8 cellular contexts compared by ENCODE assay signal in the genomic region with DNA sequence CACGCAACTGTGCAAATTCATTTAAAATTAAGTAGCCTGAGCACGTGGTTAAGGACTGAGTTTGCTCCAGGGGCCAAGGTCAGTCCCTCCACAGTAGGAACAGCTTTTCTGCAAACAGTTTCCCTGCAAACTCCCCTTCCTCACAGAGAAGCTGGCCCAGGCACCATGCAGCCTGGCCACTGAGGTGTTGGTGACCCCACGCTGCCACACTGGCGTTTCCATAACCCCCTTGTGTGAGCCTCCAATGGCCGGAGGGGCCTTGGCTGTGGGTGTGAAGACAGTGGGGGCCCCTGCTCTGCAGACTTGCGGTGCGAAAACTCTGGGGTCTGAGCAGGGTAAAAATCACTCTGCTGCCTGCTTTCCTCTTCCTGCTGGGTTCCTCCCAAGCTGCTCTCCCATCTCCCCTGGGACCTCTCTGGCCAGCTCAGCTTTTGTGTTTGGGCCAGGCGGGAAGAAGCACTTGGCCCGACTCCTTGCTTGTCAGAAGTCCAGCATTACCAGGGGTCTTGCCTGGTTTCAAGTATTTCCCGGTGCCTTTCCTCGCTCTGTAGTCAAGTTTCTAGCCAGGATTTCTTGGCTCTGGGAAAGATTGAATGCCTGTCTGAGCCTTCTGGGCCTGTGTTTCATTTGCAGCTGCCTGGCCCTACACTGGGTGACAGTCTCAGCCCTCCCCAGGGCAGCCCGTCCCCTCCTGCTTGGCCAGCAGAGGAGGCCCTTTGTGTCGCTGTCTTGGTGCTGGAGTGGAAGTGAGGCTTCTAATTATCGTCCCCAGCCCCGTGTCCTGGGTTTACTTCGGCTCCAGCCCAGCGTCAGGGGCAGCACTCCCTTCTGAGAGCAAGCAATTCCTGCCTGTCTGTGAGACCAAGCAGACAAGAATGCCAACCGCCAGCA.
DNase-seq lines count a peak whose midpoint lies in the region; ATAC-seq and TF ChIP-seq lines count a peak whose summit lies in the region.

No MANE protein-coding gene starts in this region.

- no peak overlapping the region for H3K4me2 ChIP-seq in trophoblast cell (ENCODE audit: low read length)

- H2BK120ac ChIP-seq in trophoblast cell (ENCODE audit: insufficient read depth, low read length, poor library complexity), result no peak overlapping the region

- H3K9ac ChIP-seq in SK-N-MC (ENCODE audit: insufficient read length) (peak overlapping the region; percentile 38), trophoblast cell (ENCODE audit: low read length) (no peak overlapping the region)

- peak overlapping the region; percentile 7 for H2BK5ac ChIP-seq in trophoblast cell (ENCODE audit: low read depth, low read length, poor library complexity)

- DNase-seq in SK-N-MC (ENCODE audit: low read depth, low spot score) (no peak), Right ventricle myocardium inferior (ENCODE audit: missing footprints) (no peak), trophoblast cell (no peak), DMS53 treated with DMSO at 0.1 percent for 48 hours (lab: John Stamatoyannopoulos, UW; ENCODE audit: unreplicated experiment) (no peak), cerebellum (ENCODE audit: low spot score) (no peak), NCI-H2171 treated with DMSO at 0.1 percent for 48 hours (lab: John Stamatoyannopoulos, UW) (no peak)

- no peaks in the 10 kb centered on the region for H3K9me3 ChIP-seq in SK-N-MC (ENCODE audit: low read depth, low read length)
- peaks cover 1% of the 10 kb centered on the region for H3K9me3 ChIP-seq in trophoblast cell (ENCODE audit: insufficient read depth, low read depth, low read length)

- peaks cover 7% of the 10 kb centered on the region for H3K79me1 ChIP-seq in trophoblast cell (ENCODE audit: low read length)

- peaks cover 3% of the 10 kb centered on the region for H3K79me2 ChIP-seq in trophoblast cell (ENCODE audit: control insufficient read depth, insufficient read depth, low read length, poor library complexity)

- no peak overlapping the region for H2AK5ac ChIP-seq in trophoblast cell (ENCODE audit: low read length)

- no CpG with 5 or more reads among the region's 18 CpGs for WGBS in trophoblast cell (ENCODE audit: extremely low coverage, insufficient coverage, insufficient read length)

- no peak for TF ChIP-seq CTCF in C4-2B (conservative IDR thresholded peaks at IDR 0.05)

- H3K27me3 ChIP-seq in trophoblast cell (ENCODE audit: insufficient read depth, low read length), result no peaks in the 10 kb centered on the region

- H4K8ac ChIP-seq in trophoblast cell (ENCODE audit: low read depth, low read length), result no peak overlapping the region

- ATAC-seq in Right ventricle myocardium inferior (peak; percentile 8), GM18873 (IDR thresholded peaks at IDR 0.05; ENCODE audit: low FRiP score, unreplicated experiment) (no peak)

- H3K27ac ChIP-seq in C4-2B (peak overlapping the region; percentile 34; the same call in 1 of the 2 replicates), SK-N-MC (no peak overlapping the region), trophoblast cell (ENCODE audit: low read depth, low read length) (no peak overlapping the region)

- H2AFZ ChIP-seq in trophoblast cell (ENCODE audit: insufficient read depth, low read length, poor library complexity), result no peak overlapping the region

- peak overlapping the region; percentile 28 for H4K91ac ChIP-seq in trophoblast cell (ENCODE audit: low read depth, low read length)

- H3K18ac ChIP-seq in trophoblast cell (ENCODE audit: low read length), result no peak overlapping the region

- H4K12ac ChIP-seq in trophoblast cell (ENCODE audit: low read depth, low read length), result no peak overlapping the region

- H2BK12ac ChIP-seq in trophoblast cell (ENCODE audit: low read length), result peak overlapping the region; percentile 43

- H3K23ac ChIP-seq in trophoblast cell (ENCODE audit: low read length), result no peak overlapping the region

- H3K4ac ChIP-seq in trophoblast cell (ENCODE audit: low read depth, low read length), result no peak overlapping the region

- H3K36me3 ChIP-seq in SK-N-MC (ENCODE audit: insufficient read depth, low read length), result no peaks in the 10 kb centered on the region
- H3K36me3 ChIP-seq in trophoblast cell (ENCODE audit: control insufficient read depth in 1 of 2, insufficient read depth in 2 of 2, low read length in 2 of 2), result no peaks in the 10 kb centered on the region

- H3K14ac ChIP-seq in trophoblast cell (ENCODE audit: low read length), result no peak overlapping the region

- intact Hi-C loops in Right ventricle myocardium inferior (cut with DNase I), result loop anchor here (1.0 kb wide), 2 partner anchors 107 to 204 kb away; no protein-coding TSS in a partner anchor

- H3K4me1 ChIP-seq in trophoblast cell (ENCODE audit: control insufficient read depth in 1 of 2, insufficient read depth in 2 of 2, low read length in 2 of 2), result peaks cover 5 to 18% of the 10 kb centered on the region in 2 experiments

- H3K4me3 ChIP-seq in SK-N-MC (no peak overlapping the region), trophoblast cell (ENCODE audit: low read depth, low read length) (no peak overlapping the region)
